ENCODE assay signal across 6 cellular contexts in the genomic region with DNA sequence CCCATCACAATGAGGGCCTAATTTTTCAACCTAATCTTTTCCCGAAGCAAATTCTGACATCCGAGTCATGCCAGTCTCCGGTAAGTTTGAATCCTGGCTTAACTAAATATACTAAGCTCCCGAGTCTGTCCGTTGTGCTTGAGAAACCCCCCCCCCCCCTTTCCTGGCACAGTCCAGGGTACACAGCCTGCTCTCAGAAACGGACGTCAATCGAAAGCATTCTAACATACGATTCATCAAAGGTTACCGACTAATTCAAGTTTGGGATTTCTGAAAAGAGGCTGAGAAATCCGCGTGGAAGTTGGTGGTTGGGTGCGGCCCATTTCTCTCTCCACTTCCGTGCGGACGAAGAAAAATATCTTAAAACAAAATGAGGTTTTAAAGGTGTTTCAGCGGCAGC. TPM values are rescaled to one million over a fixed set of nuclear protein-coding genes. Genes with fewer than 3 reads are reported as not detected.
DNase-seq lines count a peak whose midpoint lies in the region; ATAC-seq, FAIRE-seq and TF ChIP-seq lines count a peak whose summit lies in the region.

No MANE protein-coding gene starts in this region.

- H3K36me3 ChIP-seq in bronchial epithelial cell (ENCODE audit: control insufficient read depth, insufficient read depth, low read length): no peaks in the 10 kb centered on the region
- H3K36me3 ChIP-seq in neutrophil: no peaks in the 10 kb centered on the region

- no peak for FAIRE-seq in bronchial epithelial cell (lab: Jason Lieb, UNC)

- H3K4me1 ChIP-seq in neutrophil (ENCODE audit: control insufficient read depth in 1 of 2, insufficient read depth in 1 of 2, low read depth in 1 of 2, low read length in 1 of 2): peaks cover 13 to 18% of the 10 kb centered on the region in 2 experiments

- H3K9me3 ChIP-seq in neutrophil: no peaks in the 10 kb centered on the region

- peak overlapping the region; percentile 90 for H3K4me3 ChIP-seq in bronchial epithelial cell (ENCODE audit: low read depth, low read length)
- peak overlapping the region; percentile 81 to 85 for H3K4me3 ChIP-seq in neutrophil (ENCODE audit: low read depth in 1 of 2, low read length in 1 of 2)

- no peak for DNase-seq in bronchial epithelial cell (ENCODE audit: low read depth)
- DNase-seq in NCI-H1092 treated with DMSO at 0.1 percent for 48 hours (lab: John Stamatoyannopoulos, UW): no peak

- H3K27me3 ChIP-seq in bronchial epithelial cell (ENCODE audit: control insufficient read depth, insufficient read depth, low read length): no peaks in the 10 kb centered on the region
- H3K27me3 ChIP-seq in neutrophil: peaks cover 25% of the 10 kb centered on the region

- peak overlapping the region; percentile 34 for H3K27ac ChIP-seq in neutrophil

- no peak for TF ChIP-seq CTCF in bronchial epithelial cell (IDR thresholded peaks at IDR 0.05; ENCODE audit: insufficient read depth, low read length, severe bottlenecking)
- TF ChIP-seq CTCF in neutrophil (IDR thresholded peaks at IDR 0.05): no peak

- peak; percentile 10 for ATAC-seq in HG03135 (IDR thresholded peaks at IDR 0.05; ENCODE audit: unreplicated experiment)
- ATAC-seq in HG03039 (IDR thresholded peaks at IDR 0.05; ENCODE audit: unreplicated experiment): no peak
- no peak for ATAC-seq in GM21737 (IDR thresholded peaks at IDR 0.05; ENCODE audit: unreplicated experiment)

RNA-seq across cellular contexts. Expression of gene SDAD1, which starts 0.6 kb away (rescaled TPM):
- 21.8 and 30.3 TPM in 2 replicates for total RNA-seq in bronchial epithelial cell

RNA-seq across cellular contexts. Expression of gene CXCL9, which starts 17.2 kb away (rescaled TPM):
- total RNA-seq in bronchial epithelial cell: not detected in 2 replicates

RNA-seq across cellular contexts. Expression of gene CXCL10, which starts 33.2 kb away (rescaled TPM):
- total RNA-seq in bronchial epithelial cell: 0.13 TPM in 1 of 2 replicates, not detected in the other

RNA-seq across cellular contexts. Expression of gene CXCL11, which starts 45.7 kb away (rescaled TPM):
- total RNA-seq in bronchial epithelial cell: not detected in 2 replicates

RNA-seq across cellular contexts. Expression of gene NAAA, which starts 49.3 kb away (rescaled TPM):
- total RNA-seq in bronchial epithelial cell: 13.4 and 26.9 TPM in 2 replicates
